Comparison of ENCODE assay signal across 8 cellular contexts in genomic region chr6:121055572-121056163, GRCh38.
A peak's percentile ranks its signal among the peaks of the same experiment; 100 is the strongest.
DNase-seq lines count a peak whose midpoint lies in the region; ATAC-seq and TF ChIP-seq lines count a peak whose summit lies in the region.

No MANE protein-coding gene starts in this region.

- H3K18ac ChIP-seq in neuronal stem cell (ENCODE audit: low read length): no peak overlapping the region

- H2BK12ac ChIP-seq in neuronal stem cell (ENCODE audit: low read length): no peak overlapping the region

- no peaks in the 10 kb centered on the region for H3K4me1 ChIP-seq in RWPE2 (ENCODE audit: insufficient read depth, poor library complexity, severe bottlenecking)
- H3K4me1 ChIP-seq in neuronal stem cell (ENCODE audit: control insufficient read depth in 2 of 2, insufficient read depth in 1 of 2, low read depth in 1 of 2, low read length in 2 of 2): no peaks in the 10 kb centered on the region

- H3K27me3 ChIP-seq in RWPE2 (ENCODE audit: insufficient read depth, poor library complexity, severe bottlenecking) (no peaks in the 10 kb centered on the region), neuronal stem cell (ENCODE audit: control insufficient read depth in 3 of 3, insufficient read depth in 3 of 3, low read depth in 1 of 3, low read length in 3 of 3) (no peaks in the 10 kb centered on the region)

- DNase-seq in NCI-H510A treated with DMSO at 0.1 percent for 48 hours (lab: John Stamatoyannopoulos, UW) (peak; percentile 57), NCI-H510A (lab: John Stamatoyannopoulos, UW) (no peak), KG1 (lab: John Stamatoyannopoulos, UW) (peak; percentile 4), RWPE2 (ENCODE audit: low spot score) (no peak), fibroblast of gingiva (ENCODE audit: low read depth) (peak; percentile 21), neuronal stem cell (ENCODE audit: low spot score) (peak; percentile 53), NK-92 (lab: John Stamatoyannopoulos, UW; ENCODE audit: unreplicated experiment) (no peak)

- no peaks in the 10 kb centered on the region for H3K36me3 ChIP-seq in RWPE2 (ENCODE audit: low read depth)
- no peaks in the 10 kb centered on the region for H3K36me3 ChIP-seq in neuronal stem cell (replicated peaks in 1 of 2; ENCODE audit: control insufficient read depth in 2 of 2, insufficient read depth in 2 of 2, low read length in 2 of 2)

- H2BK5ac ChIP-seq in neuronal stem cell (ENCODE audit: low read length): no peak overlapping the region

- no peak overlapping the region for H2BK120ac ChIP-seq in neuronal stem cell (ENCODE audit: low read depth, low read length)

- H3K9me3 ChIP-seq in RWPE2 (ENCODE audit: severe bottlenecking) (no peaks in the 10 kb centered on the region), neuronal stem cell (replicated peaks in 1 of 2; ENCODE audit: control insufficient read depth in 2 of 2, insufficient read depth in 1 of 2, low read depth in 1 of 2, low read length in 2 of 2) (no peaks in the 10 kb centered on the region)

- H3K9ac ChIP-seq in neuronal stem cell (ENCODE audit: low read depth, low read length, poor library complexity): no peak overlapping the region

- H3K4me2 ChIP-seq in neuronal stem cell (ENCODE audit: insufficient read depth, low read length, poor library complexity, severe bottlenecking): no peak overlapping the region

- H3K27ac ChIP-seq in RWPE2 (ENCODE audit: poor library complexity, severe bottlenecking) (no peak overlapping the region), neuronal stem cell (replicated peaks; ENCODE audit: low read length) (no peak overlapping the region)

- H4K91ac ChIP-seq in neuronal stem cell (ENCODE audit: low read depth, low read length, poor library complexity): no peak overlapping the region

- H3K79me1 ChIP-seq in neuronal stem cell (ENCODE audit: low read depth, low read length): no peaks in the 10 kb centered on the region

- no peak overlapping the region for H3K23ac ChIP-seq in neuronal stem cell (ENCODE audit: low read depth, low read length, poor library complexity)

- ATAC-seq in GM21717 (IDR thresholded peaks at IDR 0.05; ENCODE audit: unreplicated experiment) (peak; percentile 88), RWPE2 (ENCODE audit: low read depth) (peak; percentile 85)

- peak overlapping the region; percentile 44 for H2AFZ ChIP-seq in neuronal stem cell (ENCODE audit: low read length)

- no CpG with 5 or more reads among the region's 4 CpGs for WGBS in neuronal stem cell (ENCODE audit: extremely low coverage in 2 of 2, insufficient read length in 2 of 2, insufficient replicate concordance in 1 of 2), 2 donors

- TF ChIP-seq CTCF in RWPE2 (IDR thresholded peaks at IDR 0.05; ENCODE audit: poor library complexity, severe bottlenecking): peak; percentile 85

- H3K4ac ChIP-seq in neuronal stem cell (ENCODE audit: low read length): no peak overlapping the region

- no peak overlapping the region for H3K14ac ChIP-seq in neuronal stem cell (ENCODE audit: low read length)

- no peak overlapping the region for H4K8ac ChIP-seq in neuronal stem cell (ENCODE audit: low read depth, low read length)

- H2BK15ac ChIP-seq in neuronal stem cell (ENCODE audit: low read length): no peak overlapping the region

- no peak overlapping the region for H2AK5ac ChIP-seq in neuronal stem cell (ENCODE audit: low read depth, low read length)

- H3K4me3 ChIP-seq in RWPE2 (ENCODE audit: severe bottlenecking) (no peak overlapping the region), neuronal stem cell (ENCODE audit: low read length in 2 of 2) (no peak overlapping the region)

Comparison
In these comparisons a context has a peak if more than half of its experiments do, and no peak if none do; other contexts are left out.
1. DNase-seq: peak in NCI-H510A treated with DMSO at 0.1 percent for 48 hours (single experiment), KG1 (single experiment), fibroblast of gingiva (single experiment) and neuronal stem cell (single experiment); none in NCI-H510A (single experiment), RWPE2 (single experiment) and NK-92 (single experiment).